Comparison of ENCODE assay signal across 8 cellular contexts in genomic region chr1:151472852-151473731, GRCh38. TPM values are rescaled to one million over a fixed set of nuclear protein-coding genes. Genes with fewer than 3 reads are reported as not detected.
DNase-seq lines count a peak whose midpoint lies in the region; ATAC-seq and TF ChIP-seq lines count a peak whose summit lies in the region.

No MANE protein-coding gene starts in this region.

- H3K9me3 ChIP-seq in ascending aorta (no peaks in the 10 kb centered on the region), right cardiac atrium (ENCODE audit: control insufficient read depth, low read length) (no peaks in the 10 kb centered on the region)

- ATAC-seq in right cardiac atrium: peak; percentile 88 to 93
- ATAC-seq in GM19467 (IDR thresholded peaks at IDR 0.05; ENCODE audit: unreplicated experiment): no peak

- no peaks in the 10 kb centered on the region for H3K27me3 ChIP-seq in ascending aorta
- H3K27me3 ChIP-seq in right cardiac atrium (ENCODE audit: control insufficient read depth, insufficient read depth): no peaks in the 10 kb centered on the region

- no peak for TF ChIP-seq CTCF in ascending aorta (IDR thresholded peaks at IDR 0.05)

- no peaks in the 10 kb centered on the region for H3K36me3 ChIP-seq in ascending aorta

- H3K27ac ChIP-seq in ascending aorta: peak overlapping the region; percentile 56 to 74
- H3K27ac ChIP-seq in right cardiac atrium (ENCODE audit: low read length): peak overlapping the region; percentile 3

- DNase-seq in ELF-1 (ENCODE audit: low read depth, low spot score) (peak; percentile 55), NCI-H69 (lab: John Stamatoyannopoulos, UW) (peak; percentile 67), ascending aorta (ENCODE audit: low spot score in 2 of 2) (peak in 1 of 2 donors; percentile 70), right cardiac atrium (peak; percentile 54 to 80 (median 72)), pons (ENCODE audit: low spot score) (peak; percentile 47), activated gamma-delta T cell treated with Interleukin-2 at 50 U/mL for 16 hours (no peak), NOMO-1 (lab: John Stamatoyannopoulos, UW; ENCODE audit: unreplicated experiment in 2 of 2) (no peak)

- peak overlapping the region; percentile 55 to 77 for H3K4me3 ChIP-seq in ascending aorta
- H3K4me3 ChIP-seq in right cardiac atrium (ENCODE audit: low read length): peak overlapping the region; percentile 80

- intact Hi-C loops in ascending aorta (cut with DNase I) (loop anchor here (1.0 kb wide), 2 partner anchors 14 to 35 kb away; partner anchors contain the start of gene POGZ), right cardiac atrium (cut with DNase I) (loop anchor here in 1 of 4 donors (2.0 kb wide), 1 partner anchor 14 kb away; the partner anchor contains the start of gene POGZ)

- H3K4me1 ChIP-seq in ascending aorta: peaks cover 0 to 4% of the 10 kb centered on the region in 2 donors
- no peaks in the 10 kb centered on the region for H3K4me1 ChIP-seq in right cardiac atrium (ENCODE audit: control insufficient read depth, insufficient read depth, low read length)

- 3% methylated on average over 36 of the region's 36 CpGs for WGBS in right cardiac atrium

RNA-seq across cellular contexts. Expression of gene POGZ, which starts 13.8 kb away (rescaled TPM):
- 18.1 TPM for total RNA-seq in ascending aorta
- 10 to 100 TPM; 50.4 to 60.4 (median 52.2) TPM for total RNA-seq in right cardiac atrium
- 21.8 TPM for polyA plus RNA-seq in right cardiac atrium

RNA-seq across cellular contexts. Expression of gene CGN, which starts 38.1 kb away (rescaled TPM):
- total RNA-seq in ascending aorta (not detected), right cardiac atrium (under 1 TPM; 0.32 to 0.77 (median 0.62) TPM)
- polyA plus RNA-seq in right cardiac atrium: 0.18 TPM

Comparison
In these comparisons a context has a peak if more than half of its experiments do, and no peak if none do; other contexts are left out.
1. DNase-seq: peak in ELF-1 (single experiment), NCI-H69 (single experiment), right cardiac atrium (3 of 3) and pons (single experiment); none in activated gamma-delta T cell treated with Interleukin-2 at 50 U/mL for 16 hours (single experiment) and NOMO-1 (0 of 2).